Comparison of ENCODE assay signal across 21 cellular contexts in genomic region chr1:100622506-100622905, GRCh38.
DNase-seq lines count a peak whose midpoint lies in the region; ATAC-seq, FAIRE-seq and TF ChIP-seq lines count a peak whose summit lies in the region.
"Had no signal": no experiment of that assay in that cellular context is flagged by ENCODE, and none has a peak within 500 bp of the region (broad histone marks: within the 10 kb centered on the region; RNA-seq: fewer than 3 reads in every experiment).

No MANE protein-coding gene starts in this region.

- H3K4me3 ChIP-seq in A549: no peak overlapping the region
- H3K4me3 ChIP-seq in BE2C (ENCODE audit: low read depth, low read length): no peak overlapping the region
- H3K4me3 ChIP-seq: dorsolateral prefrontal cortex, esophagus squamous epithelium, thoracic aorta had no signal

- intact Hi-C loops in activated CD8-positive, alpha-beta T cell treated with anti-CD3 and anti-CD28 coated beads for 36 hours (cut with micrococcal nuclease): no loop called here

- peaks cover 53% of the 10 kb centered on the region for H3K4me1 ChIP-seq in A549
- H3K4me1 ChIP-seq in BE2C: no peaks in the 10 kb centered on the region

- WGBS in A549 (ENCODE audit: missing lambda C conversion rate): 38% methylated on average over 1 of the region's 1 CpG

- no peak for TF ChIP-seq EP300 in A549 (IDR thresholded peaks at IDR 0.05)

- H3K27ac ChIP-seq in A549: peak overlapping the region; percentile 90

- no peak for TF ChIP-seq POLR2A in A549 (IDR thresholded peaks at IDR 0.05; ENCODE audit: low read length)

- H3K4me1 Mint-ChIP-seq in brain: peaks cover 15% of the 10 kb centered on the region
- H3K4me1 Mint-ChIP-seq in nephron: peaks cover 47% of the 10 kb centered on the region
- H3K4me1 Mint-ChIP-seq in activated CD8-positive, alpha-beta T cell treated with anti-CD3 and anti-CD28 coated beads for 36 hours (ENCODE audit: low read depth): peaks cover 12% of the 10 kb centered on the region
- H3K4me1 Mint-ChIP-seq: memory B cell; stimulated activated effector memory CD8-positive, alpha-beta T cell treated with anti-CD3 and anti-CD28 coated beads, Interleukin-12 subunit alpha, Interleukin-12 subunit beta, amount 100 ng/mL, for 72 hours had no signal

- H3K36me3 ChIP-seq in BE2C: no peaks in the 10 kb centered on the region
- H3K36me3 ChIP-seq: esophagus squamous epithelium, thoracic aorta had no signal

- TF ChIP-seq RAD21 in A549 (conservative IDR thresholded peaks at IDR 0.05 in 1 of 2, IDR thresholded peaks at IDR 0.05 in 1 of 2): no peak

- H3K4me2 ChIP-seq in A549: peak overlapping the region; percentile 74

- no peaks in the 10 kb centered on the region; the same call in 1 of the 2 replicates for H3K27me3 ChIP-seq in BE2C
- H3K27me3 ChIP-seq: esophagus squamous epithelium had no signal

- H3K27me3 Mint-ChIP-seq in brain: peaks cover 8% of the 10 kb centered on the region
- H3K27me3 Mint-ChIP-seq in nephron (ENCODE audit: low read depth): no peaks in the 10 kb centered on the region
- no peaks in the 10 kb centered on the region for H3K27me3 Mint-ChIP-seq in activated CD8-positive, alpha-beta T cell treated with anti-CD3 and anti-CD28 coated beads for 36 hours
- H3K27me3 Mint-ChIP-seq: CD4-positive, alpha-beta T cell had no signal

- CTCF ChIA-PET in A549 (lab: Yijun Ruan, JAX): interaction anchor here (1.2 kb wide), 1 partner anchor 244 kb away, joined by 3 read pairs; no protein-coding TSS in a partner anchor
- CTCF ChIA-PET in activated CD8-positive, alpha-beta T cell treated with anti-CD3 and anti-CD28 coated beads for 36 hours (lab: Charles Lee): no interaction called here

- no peak for FAIRE-seq in A549 (lab: Jason Lieb, UNC)
- FAIRE-seq: HepG2 had no signal

- no peak for TF ChIP-seq CTCF in A549 (IDR thresholded peaks at IDR 0.05)
- TF ChIP-seq CTCF in brain (conservative IDR thresholded peaks at IDR 0.05): no peak
- no peak for TF ChIP-seq CTCF in nephron (IDR thresholded peaks at IDR 0.05; ENCODE audit: unreplicated experiment in 3 of 3)
- TF ChIP-seq CTCF in BE2C (IDR thresholded peaks at IDR 0.05; ENCODE audit: low read depth, low read length): no peak
- TF ChIP-seq CTCF in activated CD8-positive, alpha-beta T cell treated with anti-CD3 and anti-CD28 coated beads for 36 hours (IDR thresholded peaks at IDR 0.05): no peak

- ATAC-seq in A549: peak; percentile 14 to 34; a peak in 4 of 6 replicates
- no peak for ATAC-seq in activated CD8-positive, alpha-beta T cell treated with anti-CD3 and anti-CD28 coated beads for 36 hours
- ATAC-seq: HepG2 had no signal

- H3K9me3 Mint-ChIP-seq in brain: peaks cover 0 to 2% (median 0%) of the 10 kb centered on the region in 5 experiments
- no peaks in the 10 kb centered on the region for H3K9me3 Mint-ChIP-seq in nephron
- H3K9me3 Mint-ChIP-seq in activated CD8-positive, alpha-beta T cell treated with anti-CD3 and anti-CD28 coated beads for 36 hours: no peaks in the 10 kb centered on the region
- H3K9me3 Mint-ChIP-seq: CD4-positive, alpha-beta T cell; memory B cell; neural crest cell; stimulated activated effector memory CD8-positive, alpha-beta T cell treated with anti-CD3 and anti-CD28 coated beads, Interleukin-12 subunit alpha, Interleukin-12 subunit beta, amount 100 ng/mL, for 72 hours had no signal

- H3K9me3 ChIP-seq in A549 (no peaks in the 10 kb centered on the region), BE2C (no peaks in the 10 kb centered on the region)
- H3K9me3 ChIP-seq: esophagus squamous epithelium, thoracic aorta had no signal

- DNase-seq in A549 (ENCODE audit: low read depth in 1 of 2, low spot score in 1 of 2) (no peak), LHCN-M2 (ENCODE audit: low read depth) (peak; percentile 67), BE2C (no peak), NCI-H226 (no peak), KG1 (lab: John Stamatoyannopoulos, UW) (no peak)
- DNase-seq in activated CD8-positive, alpha-beta T cell treated with anti-CD3 and anti-CD28 coated beads for 36 hours: no peak
- DNase-seq: activated CD8-positive, alpha-beta memory T cell treated with anti-CD3 and anti-CD28 coated beads for 24 hours; CD4-positive, alpha-beta T cell; dorsolateral prefrontal cortex; esophagus squamous epithelium; MM.1S; NCI-H1694 treated with DMSO at 0.1 percent for 48 hours; T-helper 2 cell had no signal

- H3K36me3 Mint-ChIP-seq in brain: no peaks in the 10 kb centered on the region
- H3K36me3 Mint-ChIP-seq in nephron (ENCODE audit: low read depth): no peaks in the 10 kb centered on the region
- no peaks in the 10 kb centered on the region for H3K36me3 Mint-ChIP-seq in activated CD8-positive, alpha-beta T cell treated with anti-CD3 and anti-CD28 coated beads for 36 hours (ENCODE audit: low read depth)
- H3K36me3 Mint-ChIP-seq: activated naive CD4-positive, alpha-beta T cell treated with anti-CD3 and anti-CD28 coated beads, Interleukin-2, amount 50 U/mL, for 72 hours; memory B cell; stimulated activated effector memory CD8-positive, alpha-beta T cell treated with anti-CD3 and anti-CD28 coated beads, Interleukin-12 subunit alpha, Interleukin-12 subunit beta, amount 100 ng/mL, for 72 hours had no signal

- POLR2A ChIA-PET in A549 (lab: Yijun Ruan, JAX): no interaction called here
- POLR2A ChIA-PET in activated CD8-positive, alpha-beta T cell treated with anti-CD3 and anti-CD28 coated beads for 36 hours (lab: Charles Lee): no interaction called here

- H3K27ac Mint-ChIP-seq in brain (peak overlapping the region in 3 of 5 experiments; percentile 6 to 79 (median 21)), nephron (peak overlapping the region; percentile 35 to 85 (median 47))
- H3K27ac Mint-ChIP-seq in activated CD8-positive, alpha-beta T cell treated with anti-CD3 and anti-CD28 coated beads for 36 hours: no peak overlapping the region
- H3K27ac Mint-ChIP-seq: activated naive CD4-positive, alpha-beta T cell treated with anti-CD3 and anti-CD28 coated beads, Interleukin-2, amount 50 U/mL, for 72 hours; CD4-positive, alpha-beta T cell; memory B cell; stimulated activated effector memory CD8-positive, alpha-beta T cell treated with anti-CD3 and anti-CD28 coated beads, Interleukin-12 subunit alpha, Interleukin-12 subunit beta, amount 100 ng/mL, for 72 hours had no signal

- H3K4me3 Mint-ChIP-seq in brain (no peak overlapping the region), nephron (no peak overlapping the region)
- H3K4me3 Mint-ChIP-seq in activated CD8-positive, alpha-beta T cell treated with anti-CD3 and anti-CD28 coated beads for 36 hours: no peak overlapping the region
- H3K4me3 Mint-ChIP-seq: CD4-positive, alpha-beta T cell; memory B cell; neural crest cell; stimulated activated effector memory CD8-positive, alpha-beta T cell treated with anti-CD3 and anti-CD28 coated beads, Interleukin-12 subunit alpha, Interleukin-12 subunit beta, amount 100 ng/mL, for 72 hours had no signal

TF ChIP-seq in A549, 52 proteins besides CTCF, POLR2A, EP300 and RAD21:
- no peak for TF ChIP-seq RCOR1 (IDR thresholded peaks at IDR 0.05; ENCODE audit: low read depth, low read length)
